Comparison of ENCODE assay signal across 8 cellular contexts in the genomic region with DNA sequence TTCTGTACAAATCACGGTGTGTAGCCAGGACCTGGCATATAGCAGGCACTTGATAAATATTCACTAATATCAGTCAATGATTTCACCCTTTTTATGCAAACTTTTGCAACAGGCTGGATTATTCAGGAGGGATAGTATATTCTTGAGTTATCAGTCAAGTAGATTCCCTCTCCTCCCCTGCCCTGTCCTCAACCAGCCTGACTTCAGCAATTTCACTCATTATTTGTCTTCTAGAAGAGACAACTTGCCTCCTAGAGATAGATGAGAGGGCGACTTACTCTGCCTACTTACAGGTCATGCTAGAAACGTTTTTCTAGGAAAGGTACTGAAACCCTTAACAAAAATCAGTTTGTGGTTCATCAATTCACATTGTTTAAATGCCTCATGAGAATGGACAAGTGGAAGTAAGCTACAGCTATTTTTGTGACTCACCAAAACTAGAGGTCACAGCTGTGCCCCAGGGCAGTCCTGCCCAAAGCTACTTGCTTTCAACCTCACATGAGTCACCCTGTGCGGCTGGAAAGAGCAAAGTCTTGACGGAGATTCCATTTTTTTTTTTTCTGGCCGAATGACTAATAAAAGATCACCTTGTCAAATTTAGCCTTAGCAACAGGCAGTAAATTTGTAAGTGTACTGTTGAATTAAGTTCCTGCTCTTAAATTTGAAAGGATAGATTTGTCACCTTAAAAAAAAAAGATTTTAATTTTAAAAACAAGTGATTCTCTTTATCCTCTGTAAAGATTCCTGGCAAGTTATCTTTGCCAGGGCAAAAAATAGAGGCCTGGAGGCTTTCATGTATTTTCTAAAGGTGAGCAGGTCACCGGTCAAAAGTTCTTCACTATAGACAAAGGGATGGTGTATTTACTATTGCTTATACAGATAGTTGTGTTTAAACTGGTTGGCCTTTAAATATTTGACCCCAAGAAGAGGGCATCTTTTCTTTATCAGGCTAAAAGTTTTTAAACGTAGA.
DNase-seq lines count a peak whose midpoint lies in the region; ATAC-seq and TF ChIP-seq lines count a peak whose summit lies in the region.

No MANE protein-coding gene starts in this region.

- ATAC-seq in GM18907 (IDR thresholded peaks at IDR 0.05; ENCODE audit: unreplicated experiment) (peak; percentile 54), HG03442 (IDR thresholded peaks at IDR 0.05; ENCODE audit: unreplicated experiment) (peak; percentile 92), HG03439 (IDR thresholded peaks at IDR 0.05; ENCODE audit: unreplicated experiment) (no peak)

- TF ChIP-seq CTCF in astrocyte of the cerebellum (IDR thresholded peaks at IDR 0.05; ENCODE audit: low read depth, low read length, missing control alignments): no peak

- in situ Hi-C loops in astrocyte of the cerebellum (cut with HindIII; ENCODE audit: low sequenced_read_pairs): loop anchor here (25.0 kb wide), 1 partner anchor 188 kb away; no protein-coding TSS in a partner anchor

- no peak overlapping the region for H3K4me3 ChIP-seq in astrocyte of the cerebellum (ENCODE audit: low read depth, low read length)

- DNase-seq in astrocyte of the cerebellum (ENCODE audit: low read depth): peak; percentile 97
- DNase-seq in pulmonary artery endothelial cell (ENCODE audit: low read depth, low spot score): peak; percentile 87
- no peak for DNase-seq in cerebellum (ENCODE audit: low spot score)
- DNase-seq in NCI-H1092 treated with DMSO at 0.1 percent for 48 hours (lab: John Stamatoyannopoulos, UW): no peak
- no peak for DNase-seq in KG1 (lab: John Stamatoyannopoulos, UW)

Comparison
In these comparisons a context has a peak if more than half of its experiments do, and no peak if none do; other contexts are left out.
1. DNase-seq: peak in astrocyte of the cerebellum (single experiment) and pulmonary artery endothelial cell (single experiment); none in cerebellum (single experiment), NCI-H1092 treated with DMSO at 0.1 percent for 48 hours (single experiment) and KG1 (single experiment).